ENCODE assay signal across 17 cellular contexts in the genomic region with DNA sequence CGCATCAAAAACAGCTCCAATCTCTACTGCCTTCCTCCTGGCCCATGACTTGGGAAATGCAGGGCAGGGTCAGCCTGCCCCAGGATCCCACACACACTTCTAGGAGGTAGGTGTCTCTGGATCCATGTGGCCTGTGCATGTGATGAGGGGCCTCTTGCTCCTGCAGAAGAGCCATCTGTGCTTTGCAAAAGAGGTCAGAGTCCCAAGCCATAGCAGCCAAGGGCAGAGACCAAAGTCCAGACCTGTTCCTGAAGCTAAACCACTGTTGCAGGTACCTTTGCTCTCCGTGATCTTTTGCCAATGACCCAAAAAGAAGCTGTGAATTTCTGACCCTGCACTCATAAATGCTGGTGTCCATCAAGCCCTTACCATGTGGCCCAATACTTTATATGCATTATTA. TPM values are rescaled to one million over a fixed set of nuclear protein-coding genes. Genes with fewer than 3 reads are reported as not detected.
DNase-seq lines count a peak whose midpoint lies in the region; ATAC-seq and TF ChIP-seq lines count a peak whose summit lies in the region.
"Had no signal": no experiment of that assay in that cellular context is flagged by ENCODE, and none has a peak within 500 bp of the region (broad histone marks: within the 10 kb centered on the region; RNA-seq: fewer than 3 reads in every experiment).

No MANE protein-coding gene starts in this region.

- H3K4me3 ChIP-seq in left ventricle myocardium inferior (no peak overlapping the region), mesenchymal stem cell (ENCODE audit: insufficient read depth in 1 of 2, low read depth in 1 of 2, low read length in 2 of 2) (no peak overlapping the region), spleen (no peak overlapping the region)
- H3K4me3 ChIP-seq: BLaER1, HAP-1 had no signal

- H3K27ac ChIP-seq in left ventricle myocardium inferior (replicated peaks) = no peak overlapping the region
- H3K27ac ChIP-seq in mesenchymal stem cell (ENCODE audit: low read length, poor library complexity, severe bottlenecking) = no peak overlapping the region
- H3K27ac ChIP-seq in spleen = no peak overlapping the region
- H3K27ac ChIP-seq: 22Rv1, BLaER1, HL-60 had no signal

- H3K79me1 ChIP-seq in mesenchymal stem cell (replicated peaks; ENCODE audit: low read length, poor library complexity, severe bottlenecking) = peaks cover 30% of the 10 kb centered on the region

- H3K4me2 ChIP-seq in mesenchymal stem cell (ENCODE audit: low read length, poor library complexity, severe bottlenecking) = no peak overlapping the region
- H3K4me2 ChIP-seq: BLaER1 had no signal

- peak overlapping the region in 1 of 2 experiments; percentile 23 for H2BK12ac ChIP-seq in mesenchymal stem cell (ENCODE audit: low read length in 2 of 2)

- H3K9me3 Mint-ChIP-seq in activated T-cell treated with anti-CD3 and anti-CD28 coated beads, Interleukin-2, amount 50 U/mL, for 4 hours = no peaks in the 10 kb centered on the region
- H3K9me3 Mint-ChIP-seq: CD8-positive, alpha-beta memory T cell had no signal

- no peaks in the 10 kb centered on the region for H3K4me1 Mint-ChIP-seq in activated T-cell treated with anti-CD3 and anti-CD28 coated beads, Interleukin-2, amount 50 U/mL, for 4 hours (ENCODE audit: low read depth)

- H3K4me3 Mint-ChIP-seq in activated T-cell treated with anti-CD3 and anti-CD28 coated beads, Interleukin-2, amount 50 U/mL, for 4 hours = no peak overlapping the region
- H3K4me3 Mint-ChIP-seq: CD8-positive, alpha-beta memory T cell had no signal

- peak overlapping the region; percentile 18 for H2AK5ac ChIP-seq in mesenchymal stem cell (ENCODE audit: low read length, severe bottlenecking)

- TF ChIP-seq POLR2A in spleen (IDR thresholded peaks at IDR 0.05) = no peak

- H3K9me3 ChIP-seq in left ventricle myocardium inferior (replicated peaks) = no peaks in the 10 kb centered on the region
- H3K9me3 ChIP-seq in mesenchymal stem cell (ENCODE audit: control insufficient read depth, low read length) = no peaks in the 10 kb centered on the region
- H3K9me3 ChIP-seq in spleen = no peaks in the 10 kb centered on the region
- H3K9me3 ChIP-seq: BLaER1, Caco-2, HAP-1 had no signal

- H2BK15ac ChIP-seq in mesenchymal stem cell (ENCODE audit: low read depth, poor library complexity, severe bottlenecking) = no peak overlapping the region

- H2BK5ac ChIP-seq in mesenchymal stem cell (ENCODE audit: low read depth, low read length, poor library complexity, severe bottlenecking) = no peak overlapping the region

- H3K36me3 Mint-ChIP-seq in activated T-cell treated with anti-CD3 and anti-CD28 coated beads, Interleukin-2, amount 50 U/mL, for 4 hours (ENCODE audit: insufficient read depth) = no peaks in the 10 kb centered on the region
- H3K36me3 Mint-ChIP-seq: CD8-positive, alpha-beta memory T cell had no signal

- H3K27me3 Mint-ChIP-seq in activated T-cell treated with anti-CD3 and anti-CD28 coated beads, Interleukin-2, amount 50 U/mL, for 4 hours (ENCODE audit: low read depth) = no peaks in the 10 kb centered on the region

- no peak overlapping the region for H4K8ac ChIP-seq in mesenchymal stem cell (ENCODE audit: low read length)

- H3K18ac ChIP-seq in mesenchymal stem cell (ENCODE audit: low read depth in 1 of 2, low read length in 2 of 2) = peak overlapping the region in 1 of 2 experiments; percentile 41

- ATAC-seq in left colon (peak; percentile 73), GM19035 (IDR thresholded peaks at IDR 0.05; ENCODE audit: unreplicated experiment) (no peak)
- ATAC-seq in activated T-cell treated with anti-CD3 and anti-CD28 coated beads, Interleukin-2, amount 50 U/mL, for 4 hours = no peak

- no peak overlapping the region for H2BK120ac ChIP-seq in mesenchymal stem cell (ENCODE audit: low read depth, low read length)

- intact Hi-C loops in cardiac septum (cut with DNase I) (no loop called here), left ventricle myocardium inferior (cut with micrococcal nuclease) (no loop called here), left colon (cut with DNase I, micrococcal nuclease) (no loop called here), spleen (cut with DNase I; ENCODE audit: low total_unique reads) (no loop called here)

- H2AFZ ChIP-seq in mesenchymal stem cell (ENCODE audit: low read depth, low read length) = no peak overlapping the region

- DNase-seq in cardiac septum (ENCODE audit: low spot score) = peak; percentile 49
- no peak for DNase-seq in left ventricle myocardium inferior
- no peak for DNase-seq in left colon
- no peak for DNase-seq in mesenchymal stem cell
- no peak for DNase-seq in spleen
- DNase-seq in stimulated activated CD4-positive, alpha-beta T cell treated with anti-CD3 and anti-CD28 coated beads, Interleukin-4, amount 100 ng/mL, for 24 hours = no peak
- DNase-seq in activated T-cell treated with anti-CD3 and anti-CD28 coated beads, Interleukin-2, amount 50 U/mL, for 4 hours = no peak
- DNase-seq: AML-193; CD8-positive, alpha-beta memory T cell; DND-41; GDM1 had no signal

- no peak for TF ChIP-seq CTCF in left ventricle myocardium inferior (IDR thresholded peaks at IDR 0.05; ENCODE audit: borderline replicate concordance)
- TF ChIP-seq CTCF in spleen (IDR thresholded peaks at IDR 0.05 in 8 of 11, conservative IDR thresholded peaks at IDR 0.05 in 3 of 11) = no peak

- WGBS in mesenchymal stem cell = 99% methylated on average over 2 of the region's 2 CpGs
- WGBS in spleen, 5 donors = 82 to 93% (median 88%) methylated on average over 2 of the region's 2 CpGs

- peak overlapping the region; percentile 46 for H4K91ac ChIP-seq in mesenchymal stem cell (ENCODE audit: low read length)

- peaks cover 11% of the 10 kb centered on the region for H3K4me1 ChIP-seq in left ventricle myocardium inferior
- peaks cover 23% of the 10 kb centered on the region for H3K4me1 ChIP-seq in mesenchymal stem cell (ENCODE audit: control insufficient read depth, insufficient read depth, low read depth, low read length)
- H3K4me1 ChIP-seq in spleen = no peaks in the 10 kb centered on the region
- H3K4me1 ChIP-seq: HAP-1 had no signal

- peak overlapping the region in 1 of 2 experiments; percentile 35 for H3K14ac ChIP-seq in mesenchymal stem cell (ENCODE audit: low read length in 2 of 2)

- H3K23ac ChIP-seq in mesenchymal stem cell (ENCODE audit: low read length in 2 of 2) = no peak overlapping the region

- no peak overlapping the region for H3K9ac ChIP-seq in mesenchymal stem cell (ENCODE audit: low read length)
- H3K9ac ChIP-seq: BLaER1 had no signal

- no peaks in the 10 kb centered on the region for H3K36me3 ChIP-seq in left ventricle myocardium inferior
- peaks cover 0 to 3% of the 10 kb centered on the region in 2 experiments for H3K36me3 ChIP-seq in mesenchymal stem cell (ENCODE audit: control insufficient read depth in 1 of 2, insufficient read depth in 2 of 2, low read depth in 1 of 2, low read length in 2 of 2)
- H3K36me3 ChIP-seq in spleen = no peaks in the 10 kb centered on the region
- H3K36me3 ChIP-seq: BLaER1, HAP-1 had no signal

- H3K4ac ChIP-seq in mesenchymal stem cell (ENCODE audit: low read depth in 1 of 2, low read length in 2 of 2) = no peak overlapping the region

- H3K27me3 ChIP-seq in left ventricle myocardium inferior (ENCODE audit: low read depth) (no peaks in the 10 kb centered on the region), mesenchymal stem cell (ENCODE audit: control insufficient read depth in 1 of 2, insufficient read depth in 1 of 2, low read length in 2 of 2) (no peaks in the 10 kb centered on the region), spleen (replicated peaks in 1 of 7) (no peaks in the 10 kb centered on the region)
- H3K27me3 ChIP-seq: BLaER1 had no signal

RNA-seq across cellular contexts. Expression of a gene that starts 57.1 kb away (rescaled TPM):
- total RNA-seq in cardiac septum = 2.0 TPM
- 1.8 TPM for total RNA-seq in left ventricle myocardium inferior
- 10 to 100 TPM; 49.9 to 76.2 TPM for total RNA-seq in left colon
- polyA plus RNA-seq in mesenchymal stem cell (2013, experiment 1 of 2) = 21.9 TPM
- polyA plus RNA-seq in mesenchymal stem cell (2013, experiment 2 of 2) = 21.7 TPM
- total RNA-seq in spleen = 100 to 1,000 TPM in 2 of 7 donors, 10 to 100 TPM in 5; 39.6 to 114 (median 63.6) TPM
- polyA plus RNA-seq in spleen = 10 to 100 TPM in 1 of 3 donors, 1 to 10 TPM in 2; 9.3 to 21.7 (median 10.0) TPM
- total RNA-seq in activated T-cell treated with anti-CD3 and anti-CD28 coated beads, Interleukin-2, amount 50 U/mL, for 4 hours = under 1 TPM; 0.10 to 0.60 (median 0.18) TPM
- polyA plus RNA-seq: CD8-positive, alpha-beta memory T cell had no signal

Comparison
In these comparisons a context has a peak if more than half of its experiments do, and no peak if none do; other contexts are left out.
1. RNA of a gene that starts 57.1 kb away (total RNA-seq): 49.9 to 76.2 TPM in left colon and 39.6 to 114 TPM in spleen; 2.0 TPM in cardiac septum (single experiment), 1.8 TPM in left ventricle myocardium inferior (single experiment) and 0.10 to 0.60 TPM in activated T-cell treated with anti-CD3 and anti-CD28 coated beads, Interleukin-2, amount 50 U/mL, for 4 hours; every median in the first group is over 10 times any median in the second.